ENCODE assay signal across 24 cellular contexts in the genomic region with DNA sequence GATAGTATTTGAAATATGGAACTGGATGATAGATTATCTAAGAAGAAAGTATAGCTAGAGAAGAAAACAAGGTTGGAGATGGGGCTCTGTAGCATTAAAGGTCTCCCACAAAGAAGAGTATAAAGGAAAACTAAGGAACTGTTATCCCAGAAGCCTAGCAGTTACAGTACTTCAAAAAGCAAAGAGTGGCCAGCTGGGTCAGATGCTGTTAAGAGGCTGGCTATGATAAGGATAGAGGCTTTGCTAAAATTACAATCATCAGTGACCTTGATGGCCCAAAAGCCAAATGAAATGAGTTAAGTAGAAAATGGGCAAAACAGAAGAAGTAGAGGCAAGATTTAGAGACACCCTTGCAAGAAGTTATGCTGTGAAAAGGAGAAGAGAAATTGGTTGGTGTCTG. TPM values are rescaled to one million over a fixed set of nuclear protein-coding genes. Genes with fewer than 3 reads are reported as not detected.
"Had no signal": no experiment of that assay in that cellular context is flagged by ENCODE, and none has a peak within 500 bp of the region (broad histone marks: within the 10 kb centered on the region; RNA-seq: fewer than 3 reads in every experiment).

No MANE protein-coding gene starts in this region.

- H3K27me3 Mint-ChIP-seq: naive thymus-derived CD4-positive, alpha-beta T cell had no signal

- H3K4me1 ChIP-seq: neural progenitor cell, parathyroid adenoma, prostate gland, sigmoid colon, stomach, thyroid gland, vagina had no signal

- H3K9me3 ChIP-seq: mucosa of descending colon, prostate gland, sigmoid colon, stomach, thyroid gland, vagina had no signal

- FAIRE-seq: endometrium, frontal cortex, keratinocyte had no signal

- H3K9me3 Mint-ChIP-seq: effector memory CD8-positive, alpha-beta T cell had no signal

- H3K4me3 ChIP-seq: lung, mucosa of descending colon, neural progenitor cell, prostate gland, sigmoid colon, stomach, thyroid gland, vagina had no signal

- H3K36me3 ChIP-seq: prostate gland, sigmoid colon, thyroid gland had no signal

- H3K4me1 Mint-ChIP-seq: mesothelial cell of epicardium; nephron; neural progenitor cell; stimulated activated effector memory CD8-positive, alpha-beta T cell treated with anti-CD3 and anti-CD28 coated beads, Interleukin-12 subunit alpha, Interleukin-12 subunit beta, amount 100 ng/mL, for 72 hours had no signal

- H3K36me3 Mint-ChIP-seq: stimulated activated effector memory CD8-positive, alpha-beta T cell treated with anti-CD3 and anti-CD28 coated beads, Interleukin-12 subunit alpha, Interleukin-12 subunit beta, amount 100 ng/mL, for 72 hours had no signal

- H3K27ac Mint-ChIP-seq: effector memory CD8-positive, alpha-beta T cell; mesothelial cell of epicardium; naive thymus-derived CD4-positive, alpha-beta T cell; nephron; neural progenitor cell; stimulated activated effector memory CD8-positive, alpha-beta T cell treated with anti-CD3 and anti-CD28 coated beads, Interleukin-12 subunit alpha, Interleukin-12 subunit beta, amount 100 ng/mL, for 72 hours had no signal

- ATAC-seq: effector memory CD8-positive, alpha-beta T cell; mucosa of descending colon; naive thymus-derived CD4-positive, alpha-beta T cell; right cardiac atrium; stimulated activated effector memory CD8-positive, alpha-beta T cell treated with anti-CD3 and anti-CD28 coated beads, Interleukin-12 subunit alpha, Interleukin-12 subunit beta, amount 100 ng/mL, for 72 hours had no signal

- H3K4me3 Mint-ChIP-seq: effector memory CD8-positive, alpha-beta T cell; mesothelial cell of epicardium; naive thymus-derived CD4-positive, alpha-beta T cell; nephron; neural progenitor cell; stimulated activated effector memory CD8-positive, alpha-beta T cell treated with anti-CD3 and anti-CD28 coated beads, Interleukin-12 subunit alpha, Interleukin-12 subunit beta, amount 100 ng/mL, for 72 hours had no signal

- H3K27me3 ChIP-seq: neural progenitor cell, sigmoid colon, stomach, thyroid gland, vagina had no signal

- H3K27ac ChIP-seq: neural progenitor cell, parathyroid adenoma, prostate gland, sigmoid colon, stomach, thyroid gland, vagina had no signal

- DNase-seq: cortex of kidney; effector memory CD8-positive, alpha-beta T cell; mesenchymal stem cell; mucosa of descending colon; naive thymus-derived CD4-positive, alpha-beta T cell; right cardiac atrium; sigmoid colon; stimulated activated CD4-positive, alpha-beta T cell treated with anti-CD3 and anti-CD28 coated beads, Interleukin-2, amount 100 ng/mL, for 24 hours; stimulated activated CD4-positive, alpha-beta T cell treated with anti-CD3 and anti-CD28 coated beads, Interleukin-4, amount 100 ng/mL, for 24 hours; stomach; thyroid gland; trophoblast cell had no signal

RNA-seq across cellular contexts. Expression of a gene that starts 25.1 kb away (rescaled TPM):
- total RNA-seq: dermis microvascular lymphatic vessel endothelial cell; naive thymus-derived CD4-positive, alpha-beta T cell had no signal
- polyA plus RNA-seq: keratinocyte; naive thymus-derived CD4-positive, alpha-beta T cell had no signal
